Comparison of ENCODE assay signal across 9 cellular contexts in the genomic region with DNA sequence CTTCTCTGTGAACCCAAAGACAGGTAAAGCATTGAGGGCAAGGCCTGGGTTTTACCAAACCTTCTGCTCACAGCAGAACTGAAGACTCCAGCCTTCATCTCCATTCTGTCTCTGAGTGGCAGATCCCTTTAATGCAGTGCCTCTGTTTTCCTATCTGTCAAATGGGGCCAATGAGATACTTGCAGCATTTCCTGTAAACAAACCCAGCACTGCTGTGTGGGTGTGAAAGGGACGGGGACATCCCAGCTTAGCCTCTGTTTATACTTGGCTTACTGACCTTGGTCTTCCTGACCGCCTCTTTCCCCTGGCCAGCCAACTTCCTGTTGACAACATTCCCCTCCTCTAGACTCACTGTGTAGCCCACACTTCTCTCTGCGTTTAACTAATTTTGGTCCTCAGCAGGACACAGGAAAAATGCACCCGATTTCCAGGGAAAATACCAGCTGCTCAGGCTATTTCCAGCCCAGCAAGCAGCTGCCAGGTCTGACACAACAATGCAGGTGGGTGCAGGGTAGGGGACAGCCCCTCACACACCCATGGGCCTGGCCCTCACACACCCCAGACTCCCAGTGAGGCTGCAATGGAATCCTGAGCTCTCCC.
DNase-seq lines count a peak whose midpoint lies in the region; ATAC-seq and TF ChIP-seq lines count a peak whose summit lies in the region.
"Had no signal": no experiment of that assay in that cellular context is flagged by ENCODE, and none has a peak within 500 bp of the region (broad histone marks: within the 10 kb centered on the region; RNA-seq: fewer than 3 reads in every experiment).

No MANE protein-coding gene starts in this region.

- H3K36me3 ChIP-seq in prostate gland = no peaks in the 10 kb centered on the region

- H3K9me3 Mint-ChIP-seq in naive B cell = peaks cover 0 to 3% (median 0%) of the 10 kb centered on the region in 7 donors

- in situ Hi-C loops in KBM-7 (cut with MboI; ENCODE audit: low pct_unique_long_range_greater_than_20kb, low sequenced_read_pairs) = no loop called here

- ATAC-seq in naive B cell (ENCODE audit: low read depth in 2 of 2) (no peak), GM18909 (IDR thresholded peaks at IDR 0.05; ENCODE audit: poor library complexity, unreplicated experiment) (no peak), GM19395 (IDR thresholded peaks at IDR 0.05; ENCODE audit: unreplicated experiment) (no peak)

- intact Hi-C loops in prostate gland (cut with DNase I) = loop anchor here (10.0 kb wide), 1 partner anchor 105 kb away; the partner anchor contains the start of gene DAPK2

- no peaks in the 10 kb centered on the region for H3K9me3 ChIP-seq in prostate gland

- H3K27me3 Mint-ChIP-seq in naive B cell = no peaks in the 10 kb centered on the region

- DNase-seq in AG09309 (ENCODE audit: low read depth) = peak; percentile 14
- peak; percentile 62 for DNase-seq in KBM-7
- peak; percentile 94 for DNase-seq in dermis blood vessel endothelial cell
- DNase-seq in naive B cell = no peak
- DNase-seq in HPDE6-E6E7 (ENCODE audit: extremely low spot score) = no peak
- DNase-seq in prostate gland (ENCODE audit: low spot score) = no peak
- DNase-seq: Kasumi-1 had no signal

- no peaks in the 10 kb centered on the region for H3K36me3 Mint-ChIP-seq in naive B cell

- TF ChIP-seq CTCF in AG09309 (IDR thresholded peaks at IDR 0.05; ENCODE audit: control insufficient read depth, insufficient read depth, low read depth, low read length, missing control alignments) (no peak), prostate gland (IDR thresholded peaks at IDR 0.05) (no peak)

- peak overlapping the region in 5 of 6 donors; percentile 46 to 94 (median 66) for H3K27ac Mint-ChIP-seq in naive B cell

- WGBS in prostate gland = 57% methylated on average over 4 of the region's 4 CpGs

- no peak overlapping the region for H3K4me3 ChIP-seq in AG09309 (ENCODE audit: control insufficient read depth, low read depth, low read length)
- H3K4me3 ChIP-seq in prostate gland = no peak overlapping the region

- peak overlapping the region in 1 of 2 donors; percentile 7 for H3K27ac ChIP-seq in prostate gland

- no peaks in the 10 kb centered on the region for H3K27me3 ChIP-seq in prostate gland (replicated peaks; ENCODE audit: insufficient read depth)

- H3K4me1 ChIP-seq in prostate gland (replicated peaks) = no peaks in the 10 kb centered on the region

- H3K4me1 Mint-ChIP-seq in naive B cell = peaks cover 27 to 46% (median 41%) of the 10 kb centered on the region in 3 donors

- H3K4me3 Mint-ChIP-seq in naive B cell = peak overlapping the region in 7 of 8 donors; percentile 23 to 82 (median 51)

- no peak for TF ChIP-seq POLR2A in prostate gland (IDR thresholded peaks at IDR 0.05)

Comparison
In these comparisons a context has a peak if more than half of its experiments do, and no peak if none do; other contexts are left out.
1. DNase-seq: peak in AG09309 (single experiment), KBM-7 (single experiment) and dermis blood vessel endothelial cell (single experiment); none in naive B cell (single experiment), HPDE6-E6E7 (single experiment) and prostate gland (single experiment).